In the genomic region with DNA sequence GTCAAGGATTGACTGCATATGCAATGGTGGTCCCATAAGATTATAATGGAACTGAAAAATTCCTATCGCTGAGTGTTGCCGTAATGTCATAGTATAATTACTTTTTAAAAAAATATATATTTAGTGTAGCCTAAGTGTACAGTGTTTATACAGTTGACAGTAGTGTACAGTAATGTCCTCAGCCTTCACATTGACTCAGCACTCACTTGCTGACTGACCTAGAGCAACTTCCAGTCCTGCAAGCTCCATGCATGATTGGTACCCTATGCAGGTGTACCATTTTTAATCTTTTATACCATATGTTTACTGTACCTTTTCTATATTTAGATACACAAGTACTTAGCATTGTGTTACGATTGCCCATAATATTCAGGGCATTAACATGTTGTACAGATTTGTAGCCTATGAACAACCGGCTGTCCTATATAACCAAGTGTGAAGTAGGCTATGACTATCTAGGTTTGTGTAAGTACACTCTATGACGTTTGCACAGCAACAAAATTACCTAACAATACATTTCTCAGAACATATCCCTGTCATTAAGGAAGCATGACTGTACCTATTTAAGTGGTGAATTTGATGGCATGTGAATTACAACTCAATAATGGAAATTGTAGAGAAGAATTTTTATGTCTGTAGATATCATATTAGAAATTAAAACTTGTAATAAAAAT, we compare ENCODE assay signal across 16 cellular contexts. TPM values are rescaled to one million over a fixed set of nuclear protein-coding genes. Genes with fewer than 3 reads are reported as not detected.
DNase-seq lines count a peak whose midpoint lies in the region; ATAC-seq and TF ChIP-seq lines count a peak whose summit lies in the region.
"Had no signal": no experiment of that assay in that cellular context is flagged by ENCODE, and none has a peak within 500 bp of the region (broad histone marks: within the 10 kb centered on the region; RNA-seq: fewer than 3 reads in every experiment).

No MANE protein-coding gene starts in this region.

- peaks cover 85% of the 10 kb centered on the region for H3K4me1 Mint-ChIP-seq in activated T-cell treated with anti-CD3 and anti-CD28 coated beads, Interleukin-2, amount 50 U/mL, for 72 hours (ENCODE audit: low read depth)
- H3K4me1 Mint-ChIP-seq in activated T-cell treated with anti-CD3 and anti-CD28 coated beads, Interleukin-2, amount 50 U/mL, for 24 hours (ENCODE audit: low read depth), result peaks cover 78% of the 10 kb centered on the region
- H3K4me1 Mint-ChIP-seq in stimulated activated naive CD8-positive, alpha-beta T cell treated with anti-CD3 and anti-CD28 coated beads, Interleukin-15, amount 100 ng/mL, for 72 hours, result peaks cover 71% of the 10 kb centered on the region

- TF ChIP-seq POLR2A in sigmoid colon (IDR thresholded peaks at IDR 0.05), result no peak

- H3K9me3 Mint-ChIP-seq in activated T-cell treated with anti-CD3 and anti-CD28 coated beads, Interleukin-2, amount 50 U/mL, for 72 hours, result no peaks in the 10 kb centered on the region
- no peaks in the 10 kb centered on the region for H3K9me3 Mint-ChIP-seq in activated T-cell treated with anti-CD3 and anti-CD28 coated beads, Interleukin-2, amount 50 U/mL, for 24 hours
- H3K9me3 Mint-ChIP-seq in stimulated activated naive CD8-positive, alpha-beta T cell treated with anti-CD3 and anti-CD28 coated beads, Interleukin-15, amount 100 ng/mL, for 72 hours, result no peaks in the 10 kb centered on the region
- H3K9me3 Mint-ChIP-seq: CD4-positive, alpha-beta T cell had no signal

- no peaks in the 10 kb centered on the region for H3K27me3 ChIP-seq in sigmoid colon

- no peak overlapping the region for H3K27ac ChIP-seq in sigmoid colon

- H3K4me3 ChIP-seq in epithelial cell of esophagus (ENCODE audit: low read length) (no peak overlapping the region), sigmoid colon (no peak overlapping the region)

- H3K9me3 ChIP-seq in sigmoid colon, result no peaks in the 10 kb centered on the region

- peak; percentile 52 to 83 for ATAC-seq in activated T-cell treated with anti-CD3 and anti-CD28 coated beads, Interleukin-2, amount 50 U/mL, for 72 hours (replicated peaks in 1 of 2)
- peak; percentile 65 for ATAC-seq in stimulated activated naive CD8-positive, alpha-beta T cell treated with anti-CD3 and anti-CD28 coated beads, Interleukin-15, amount 100 ng/mL, for 72 hours
- no peak for ATAC-seq in GM21381 (IDR thresholded peaks at IDR 0.05; ENCODE audit: unreplicated experiment)

- TF ChIP-seq EP300 in sigmoid colon (IDR thresholded peaks at IDR 0.05), result no peak

- intact Hi-C loops in sigmoid colon (cut with DNase I), result no loop called here

- TF ChIP-seq CTCF in epithelial cell of esophagus (IDR thresholded peaks at IDR 0.05; ENCODE audit: insufficient read depth, low read depth, low read length, missing control alignments) (no peak), sigmoid colon (IDR thresholded peaks at IDR 0.05) (no peak)

- peaks cover 0 to 2% of the 10 kb centered on the region in 2 donors for H3K36me3 Mint-ChIP-seq in activated T-cell treated with anti-CD3 and anti-CD28 coated beads, Interleukin-2, amount 50 U/mL, for 72 hours (ENCODE audit: insufficient read depth in 2 of 2)
- H3K36me3 Mint-ChIP-seq in activated T-cell treated with anti-CD3 and anti-CD28 coated beads, Interleukin-2, amount 50 U/mL, for 24 hours (ENCODE audit: low read depth), result peaks cover 5% of the 10 kb centered on the region

- WGBS in sigmoid colon, 2 donors, result 72 to 82% methylated on average over 5 of the region's 5 CpGs

- no peaks in the 10 kb centered on the region for H3K27me3 Mint-ChIP-seq in activated T-cell treated with anti-CD3 and anti-CD28 coated beads, Interleukin-2, amount 50 U/mL, for 72 hours (ENCODE audit: low read depth)
- no peaks in the 10 kb centered on the region for H3K27me3 Mint-ChIP-seq in activated T-cell treated with anti-CD3 and anti-CD28 coated beads, Interleukin-2, amount 50 U/mL, for 24 hours
- no peaks in the 10 kb centered on the region for H3K27me3 Mint-ChIP-seq in stimulated activated naive CD8-positive, alpha-beta T cell treated with anti-CD3 and anti-CD28 coated beads, Interleukin-15, amount 100 ng/mL, for 72 hours
- H3K27me3 Mint-ChIP-seq: CD4-positive, alpha-beta T cell had no signal

- H3K27ac Mint-ChIP-seq in activated T-cell treated with anti-CD3 and anti-CD28 coated beads, Interleukin-2, amount 50 U/mL, for 72 hours, result no peak overlapping the region
- H3K27ac Mint-ChIP-seq in activated T-cell treated with anti-CD3 and anti-CD28 coated beads, Interleukin-2, amount 50 U/mL, for 24 hours, result no peak overlapping the region
- H3K27ac Mint-ChIP-seq in stimulated activated naive CD8-positive, alpha-beta T cell treated with anti-CD3 and anti-CD28 coated beads, Interleukin-15, amount 100 ng/mL, for 72 hours, result no peak overlapping the region

- no peaks in the 10 kb centered on the region for H3K36me3 ChIP-seq in sigmoid colon

- peaks cover 0 to 69% (median 50%) of the 10 kb centered on the region in 4 donors for H3K4me1 ChIP-seq in sigmoid colon

- DNase-seq in activated T-cell treated with anti-CD3 and anti-CD28 coated beads, Interleukin-2, amount 50 U/mL, for 72 hours, result no peak
- DNase-seq in activated T-cell treated with anti-CD3 and anti-CD28 coated beads, Interleukin-2, amount 50 U/mL, for 24 hours, result no peak
- DNase-seq in NCI-H69 (lab: John Stamatoyannopoulos, UW) (peak; percentile 10), epithelial cell of esophagus (ENCODE audit: low read depth) (peak; percentile 47), sigmoid colon (no peak)
- no peak for DNase-seq in stimulated activated naive CD8-positive, alpha-beta T cell treated with anti-CD3 and anti-CD28 coated beads, Interleukin-15, amount 100 ng/mL, for 72 hours
- DNase-seq: AML-193; Calu3; CD4-positive, alpha-beta T cell; KG1; NCI-H1105; NCI-H1694 treated with DMSO at 0.1 percent for 48 hours; NCI-H446 treated with DMSO at 0.1 percent for 48 hours; NCI-H82; SIG-M5 had no signal

- peak overlapping the region in 1 of 2 donors; percentile 11 for H3K4me3 Mint-ChIP-seq in activated T-cell treated with anti-CD3 and anti-CD28 coated beads, Interleukin-2, amount 50 U/mL, for 72 hours
- no peak overlapping the region for H3K4me3 Mint-ChIP-seq in activated T-cell treated with anti-CD3 and anti-CD28 coated beads, Interleukin-2, amount 50 U/mL, for 24 hours
- no peak overlapping the region for H3K4me3 Mint-ChIP-seq in stimulated activated naive CD8-positive, alpha-beta T cell treated with anti-CD3 and anti-CD28 coated beads, Interleukin-15, amount 100 ng/mL, for 72 hours
- H3K4me3 Mint-ChIP-seq: CD4-positive, alpha-beta T cell had no signal

RNA-seq across cellular contexts. Expression of a gene that starts 40.9 kb away (rescaled TPM):
- 10 to 100 TPM; 54.1 to 78.6 TPM for total RNA-seq in activated T-cell treated with anti-CD3 and anti-CD28 coated beads, Interleukin-2, amount 50 U/mL, for 72 hours
- 10 to 100 TPM; 35.7 to 45.7 (median 40.7) TPM for total RNA-seq in sigmoid colon
- 10 to 100 TPM; 24.0 to 27.7 (median 25.2) TPM for polyA plus RNA-seq in sigmoid colon

Comparison
In these comparisons a context has a peak if more than half of its experiments do, and no peak if none do; other contexts are left out.
1. DNase-seq: peak in NCI-H69 (single experiment) and epithelial cell of esophagus (single experiment); none in activated T-cell treated with anti-CD3 and anti-CD28 coated beads, Interleukin-2, amount 50 U/mL, for 72 hours (0 of 2), activated T-cell treated with anti-CD3 and anti-CD28 coated beads, Interleukin-2, amount 50 U/mL, for 24 hours (single experiment), stimulated activated naive CD8-positive, alpha-beta T cell treated with anti-CD3 and anti-CD28 coated beads, Interleukin-15, amount 100 ng/mL, for 72 hours (0 of 2) and sigmoid colon (single experiment).